Comparison of ENCODE assay signal across 15 cellular contexts in genomic region chr5:15007549-15008142, GRCh38.
DNase-seq lines count a peak whose midpoint lies in the region; ATAC-seq, FAIRE-seq and TF ChIP-seq lines count a peak whose summit lies in the region.
"Had no signal": no experiment of that assay in that cellular context is flagged by ENCODE, and none has a peak within 500 bp of the region (broad histone marks: within the 10 kb centered on the region; RNA-seq: fewer than 3 reads in every experiment).

No MANE protein-coding gene starts in this region.

- no peaks in the 10 kb centered on the region for H3K9me2 ChIP-seq in PC-3 (replicated peaks; ENCODE audit: low read length)

- intact Hi-C loops in PC-3 (cut with micrococcal nuclease), result loop anchor here (2.0 kb wide), 2 partner anchors 49 to 137 kb away; partner anchors contain the start of gene ANKH
- intact Hi-C loops in heart right ventricle (cut with DNase I), result loop anchor here in 3 of 10 donors (5.0 to 10.0 kb wide), 3 partner anchors 133 to 323 kb away; partner anchors contain the start of gene ANKH (in 3 of the 3)
- intact Hi-C loops in testis (cut with DNase I; ENCODE audit: low total_unique reads), result no loop called here
- intact Hi-C loops in kidney (cut with DNase I), result loop anchor here (5.0 kb wide), 1 partner anchor 280 kb away; no protein-coding TSS in a partner anchor

- POLR2A ChIA-PET in PC-3 (lab: Charles Lee; ENCODE audit: unreplicated experiment), result interaction anchor here (0.6 kb wide), 1 partner anchor 182 kb away, joined by 3 read pairs; no protein-coding TSS in a partner anchor

- H2AFZ ChIP-seq in PC-3 (ENCODE audit: low read length), result no peak overlapping the region
- peak overlapping the region; percentile 33 for H2AFZ ChIP-seq in smooth muscle cell (ENCODE audit: low read depth)
- H2AFZ ChIP-seq: PC-9 had no signal

- CTCF ChIA-PET in PC-3 (lab: Charles Lee), result interaction anchor here (0.5 kb wide), 1 partner anchor 50 kb away, joined by 4 read pairs; no protein-coding TSS in a partner anchor

- H3K36me3 ChIP-seq in PC-3 (ENCODE audit: low read depth, low read length) (no peaks in the 10 kb centered on the region), heart right ventricle (no peaks in the 10 kb centered on the region), smooth muscle cell (ENCODE audit: low read depth) (no peaks in the 10 kb centered on the region), testis (ENCODE audit: low read depth, missing control alignments) (no peaks in the 10 kb centered on the region), kidney (ENCODE audit: control insufficient read depth in 1 of 2, insufficient read depth in 2 of 2, low read length in 2 of 2) (no peaks in the 10 kb centered on the region)
- H3K36me3 ChIP-seq: cardiac muscle cell, left lung, ovary had no signal

- no peak for FAIRE-seq in kidney (lab: Jason Lieb, UNC)

- WGBS in heart right ventricle, 2 donors, result 53 to 57% methylated on average over 7 of the region's 7 CpGs
- 76% methylated on average over 7 of the region's 7 CpGs for WGBS in smooth muscle cell (ENCODE audit: low lambda C conversion rate)
- WGBS in testis, 2 donors, result 85 to 92% methylated on average over 7 of the region's 7 CpGs

- H3K4me2 ChIP-seq in PC-3 (ENCODE audit: low read length) (peak overlapping the region; percentile 56), smooth muscle cell (peak overlapping the region; percentile 60)

- ATAC-seq in PC-3 (no peak), heart right ventricle (peak in 6 of 8 donors; percentile 23 to 71 (median 44)), HG03378 (IDR thresholded peaks at IDR 0.05; ENCODE audit: unreplicated experiment) (no peak), HG03442 (IDR thresholded peaks at IDR 0.05; ENCODE audit: unreplicated experiment) (no peak)
- ATAC-seq: effector memory CD8-positive, alpha-beta T cell had no signal

- H4K20me1 ChIP-seq in PC-3 (ENCODE audit: low read length), result no peaks in the 10 kb centered on the region
- H4K20me1 ChIP-seq in smooth muscle cell (ENCODE audit: low read depth), result no peaks in the 10 kb centered on the region

- H3K9ac ChIP-seq in PC-3 (ENCODE audit: low read length) (peak overlapping the region; percentile 2; the same call in 1 of the 2 replicates), smooth muscle cell (ENCODE audit: low read depth) (peak overlapping the region; percentile 48), kidney (ENCODE audit: low read length in 2 of 2) (no peak overlapping the region)

- no peak for TF ChIP-seq CTCF in PC-3 (conservative IDR thresholded peaks at IDR 0.05; ENCODE audit: low read depth, low read length)
- no peak for TF ChIP-seq CTCF in heart right ventricle (IDR thresholded peaks at IDR 0.05)
- no peak for TF ChIP-seq CTCF in smooth muscle cell (IDR thresholded peaks at IDR 0.05; ENCODE audit: borderline replicate concordance, insufficient read depth, poor library complexity, severe bottlenecking)
- TF ChIP-seq CTCF in testis (IDR thresholded peaks at IDR 0.05), result no peak
- TF ChIP-seq CTCF in kidney (IDR thresholded peaks at IDR 0.05; ENCODE audit: borderline replicate concordance, extremely low read depth, insufficient read depth), result no peak

- no TSS peak for BruUV-seq in PC-3 (replicated peaks; lab: Mats Ljungman, UMichigan)

- peaks cover 23% of the 10 kb centered on the region for H3K4me1 ChIP-seq in PC-3 (ENCODE audit: insufficient read depth, low read length)
- peaks cover 7 to 65% (median 45%) of the 10 kb centered on the region in 9 donors for H3K4me1 ChIP-seq in heart right ventricle
- H3K4me1 ChIP-seq in smooth muscle cell (ENCODE audit: low read depth), result peaks cover 18% of the 10 kb centered on the region
- H3K4me1 ChIP-seq in testis, result no peaks in the 10 kb centered on the region
- peaks cover 0 to 4% of the 10 kb centered on the region in 2 donors for H3K4me1 ChIP-seq in kidney (ENCODE audit: control insufficient read depth in 1 of 2, insufficient read depth in 1 of 2, low read depth in 1 of 2, low read length in 2 of 2)

- H3F3A ChIP-seq in PC-3 (ENCODE audit: low read length, unreplicated experiment), result peaks cover 3% of the 10 kb centered on the region
- peaks cover 15% of the 10 kb centered on the region for H3F3A ChIP-seq in smooth muscle cell (ENCODE audit: low read depth)

- no peaks in the 10 kb centered on the region for H3K9me3 ChIP-seq in PC-3 (ENCODE audit: low read length)
- H3K9me3 ChIP-seq in heart right ventricle, result no peaks in the 10 kb centered on the region
- no peaks in the 10 kb centered on the region for H3K9me3 ChIP-seq in smooth muscle cell (replicated peaks; ENCODE audit: low read depth)
- no peaks in the 10 kb centered on the region for H3K9me3 ChIP-seq in testis
- no peaks in the 10 kb centered on the region for H3K9me3 ChIP-seq in kidney (ENCODE audit: control insufficient read depth in 1 of 2, low read length in 2 of 2)
- H3K9me3 ChIP-seq: left lung, ovary had no signal

- peak overlapping the region; percentile 46 for H3K27ac ChIP-seq in PC-3 (ENCODE audit: low read length)
- H3K27ac ChIP-seq in heart right ventricle, result peak overlapping the region; percentile 43 to 87 (median 64)
- peak overlapping the region; percentile 98 for H3K27ac ChIP-seq in smooth muscle cell (ENCODE audit: low read depth)
- no peak overlapping the region for H3K27ac ChIP-seq in testis
- H3K27ac ChIP-seq in kidney (ENCODE audit: low read depth in 2 of 2, low read length in 2 of 2), result no peak overlapping the region
- H3K27ac ChIP-seq: cardiac muscle cell, PC-9 had no signal

- H3K27me3 ChIP-seq in PC-3 (ENCODE audit: low read length) (no peaks in the 10 kb centered on the region), heart right ventricle (no peaks in the 10 kb centered on the region), smooth muscle cell (ENCODE audit: low read depth) (no peaks in the 10 kb centered on the region), testis (no peaks in the 10 kb centered on the region)
- H3K27me3 ChIP-seq: cardiac muscle cell, left lung, ovary had no signal

- DNase-seq in DMS153 (lab: John Stamatoyannopoulos, UW) (peak; percentile 71), PC-3 (no peak), heart right ventricle (peak in 1 of 2 donors; percentile 18), smooth muscle cell (lab: John Stamatoyannopoulos, UW; ENCODE audit: unreplicated experiment) (no peak), testis (no peak), kidney (no peak)
- DNase-seq: effector memory CD8-positive, alpha-beta T cell; NCI-H524 treated with DMSO at 0.1 percent for 48 hours; stimulated activated naive CD4-positive, alpha-beta T cell had no signal

- H3K4me3 ChIP-seq in PC-3 (ENCODE audit: low read length) (no peak overlapping the region), heart right ventricle (no peak overlapping the region), smooth muscle cell (no peak overlapping the region), testis (no peak overlapping the region), kidney (ENCODE audit: low read length in 2 of 2) (no peak overlapping the region)
- H3K4me3 ChIP-seq: cardiac muscle cell, left lung, ovary, PC-9 had no signal

- no peak for TF ChIP-seq POLR2A in testis (IDR thresholded peaks at IDR 0.05)

- H3K79me2 ChIP-seq in PC-3 (ENCODE audit: low read length) (no peaks in the 10 kb centered on the region), smooth muscle cell (ENCODE audit: low read depth) (no peaks in the 10 kb centered on the region)

Comparison
In these comparisons a context has a peak if more than half of its experiments do, and no peak if none do; other contexts are left out.
1. ATAC-seq: peak in heart right ventricle (6 of 8); none in PC-3 (single experiment), HG03378 (single experiment) and HG03442 (single experiment).
2. H3K27ac ChIP-seq: peak in PC-3 (single experiment), heart right ventricle (10 of 10) and smooth muscle cell (single experiment); none in testis (0 of 2) and kidney (0 of 2).
3. H3K9ac ChIP-seq: peak in PC-3 (single experiment) and smooth muscle cell (single experiment); none in kidney (0 of 2).